ENCODE assay signal across 8 cellular contexts in genomic region chr9:98707158-98708102, GRCh38.
DNase-seq lines count a peak whose midpoint lies in the region; ATAC-seq and TF ChIP-seq lines count a peak whose summit lies in the region.

No MANE protein-coding gene starts in this region.

- peaks cover 14% of the 10 kb centered on the region for H3K4me1 ChIP-seq in neuron (ENCODE audit: insufficient read depth, low read length)

- H3K27me3 ChIP-seq in neuron (ENCODE audit: insufficient read depth, low read length), result peaks cover 69% of the 10 kb centered on the region

- H2AFZ ChIP-seq in neuron (ENCODE audit: low read depth, low read length), result peak overlapping the region; percentile 47

- TF ChIP-seq CTCF in fibroblast of pulmonary artery (IDR thresholded peaks at IDR 0.05; ENCODE audit: low read length, missing control alignments), result peak; percentile 69

- H3K9me3 ChIP-seq in neuron (ENCODE audit: low read length), result no peaks in the 10 kb centered on the region

- ATAC-seq in GM18868 (IDR thresholded peaks at IDR 0.05; ENCODE audit: unreplicated experiment), result no peak
- no peak for ATAC-seq in GM21423 (IDR thresholded peaks at IDR 0.05; ENCODE audit: unreplicated experiment)

- DNase-seq in ELF-1 (ENCODE audit: low read depth, low spot score), result peak; percentile 91
- peak; percentile 49 for DNase-seq in HS-5 (ENCODE audit: low read depth)
- peak; percentile 68 for DNase-seq in SHP77 treated with DMSO at 0.1 percent for 48 hours (lab: John Stamatoyannopoulos, UW)
- peak; percentile 89 for DNase-seq in fibroblast of pulmonary artery (ENCODE audit: low read depth)
- DNase-seq in T-helper 9 cell, result no peak

- peak overlapping the region; percentile 59 for H3K4me3 ChIP-seq in fibroblast of pulmonary artery (replicated peaks; ENCODE audit: low read depth, low read length)
- peak overlapping the region; percentile 22 for H3K4me3 ChIP-seq in neuron (ENCODE audit: low read length)

- no peaks in the 10 kb centered on the region for H3K36me3 ChIP-seq in neuron (ENCODE audit: insufficient read depth, low read length)
